Comparison of ENCODE assay signal across 8 cellular contexts in genomic region chr19:35213678-35214632, GRCh38. TPM values are rescaled to one million over a fixed set of nuclear protein-coding genes. Genes with fewer than 3 reads are reported as not detected.
DNase-seq lines count a peak whose midpoint lies in the region; ATAC-seq and TF ChIP-seq lines count a peak whose summit lies in the region.

No MANE protein-coding gene starts in this region.

- 25 to 26% (median 26%) methylated on average over 20 to 21 of the region's 21 CpGs for WGBS in psoas muscle, 3 donors

- intact Hi-C loops in psoas muscle (cut with DNase I) (no loop called here), uterus (cut with DNase I; ENCODE audit: low total_unique reads) (no loop called here)

- no peak for TF ChIP-seq POLR2A in uterus (IDR thresholded peaks at IDR 0.05)

- DNase-seq in NCI-H69 (lab: John Stamatoyannopoulos, UW) (peak; percentile 91), epithelial cell of prostate (ENCODE audit: low read depth, low spot score) (peak; percentile 76), psoas muscle (peak; percentile 37 to 64), uterus (peak; percentile 28 to 81)
- peak; percentile 55 to 67 for DNase-seq in activated CD8-positive, alpha-beta memory T cell treated with anti-CD3 and anti-CD28 coated beads for 4 hours (ENCODE audit: low read depth in 2 of 2)

- H3K36me3 ChIP-seq in psoas muscle (ENCODE audit: insufficient read depth in 1 of 2, low read depth in 1 of 2) = no peaks in the 10 kb centered on the region
- no peaks in the 10 kb centered on the region for H3K36me3 ChIP-seq in uterus

- H3K27me3 ChIP-seq in psoas muscle (ENCODE audit: insufficient read depth in 3 of 3, low read length in 2 of 3) (no peaks in the 10 kb centered on the region), uterus (no peaks in the 10 kb centered on the region)

- H3K27ac ChIP-seq in epithelial cell of prostate (peak overlapping the region; percentile 48), psoas muscle (peak overlapping the region; percentile 62), uterus (peak overlapping the region; percentile 66 to 69)

- peak; percentile 69 for ATAC-seq in GM18498 (IDR thresholded peaks at IDR 0.05; ENCODE audit: unreplicated experiment)
- peak; percentile 60 for ATAC-seq in HG03196 (IDR thresholded peaks at IDR 0.05; ENCODE audit: unreplicated experiment)
- peak; percentile 75 to 90 (median 88) for ATAC-seq in psoas muscle
- ATAC-seq in HG03045 (IDR thresholded peaks at IDR 0.05; ENCODE audit: unreplicated experiment) = no peak

- H3K4me3 ChIP-seq in psoas muscle = no peak overlapping the region
- H3K4me3 ChIP-seq in uterus = no peak overlapping the region

- peaks cover 20% of the 10 kb centered on the region for H3K4me1 ChIP-seq in psoas muscle
- no peaks in the 10 kb centered on the region for H3K4me1 ChIP-seq in uterus

- H3K9me3 ChIP-seq in psoas muscle (no peaks in the 10 kb centered on the region), uterus (no peaks in the 10 kb centered on the region)

- TF ChIP-seq CTCF in psoas muscle (IDR thresholded peaks at IDR 0.05) (no peak), uterus (IDR thresholded peaks at IDR 0.05) (no peak)

RNA-seq across cellular contexts. Expression of gene FAM187B, which starts 14.6 kb away (rescaled TPM):
- total RNA-seq in psoas muscle (not detected), uterus (under 1 TPM in 1 of 4 donors, not detected in 3; 0.21 TPM)
- under 1 TPM in 1 of 3 donors, not detected in 2; 0.03 TPM for polyA plus RNA-seq in psoas muscle

RNA-seq across cellular contexts. Expression of gene LSR, which starts 34.8 kb away (rescaled TPM):
- total RNA-seq in psoas muscle (1 to 10 TPM; 1.8 to 5.2 (median 2.7) TPM), uterus (10 to 100 TPM in 3 of 4 donors, 1 to 10 TPM in 1; 7.3 to 37.8 (median 20.2) TPM)
- 1 to 10 TPM; 1.7 to 4.4 (median 2.4) TPM for polyA plus RNA-seq in psoas muscle

RNA-seq across cellular contexts. Expression of gene USF2, which starts 54.8 kb away (rescaled TPM):
- total RNA-seq in psoas muscle = 100 to 1,000 TPM; 141 to 196 (median 188) TPM
- polyA plus RNA-seq in psoas muscle = 100 to 1,000 TPM in 2 of 3 donors, 10 to 100 TPM in 1; 94.4 to 179 (median 142) TPM
- total RNA-seq in uterus = 100 to 1,000 TPM in 1 of 4 donors, 10 to 100 TPM in 3; 48.8 to 155 (median 87.5) TPM

RNA-seq across cellular contexts. Expression of gene FXYD5, which starts 59.4 kb away (rescaled TPM):
- 10 to 100 TPM in 3 of 4 donors, 1 to 10 TPM in 1; 9.5 to 14.8 (median 11.7) TPM for total RNA-seq in psoas muscle
- 10 to 100 TPM in 2 of 3 donors, 1 to 10 TPM in 1; 6.4 to 19.1 (median 11.5) TPM for polyA plus RNA-seq in psoas muscle
- 10 to 100 TPM; 10.9 to 86.2 (median 34.2) TPM for total RNA-seq in uterus
